Comparison of ENCODE assay signal across 2 cellular contexts in the genomic region with DNA sequence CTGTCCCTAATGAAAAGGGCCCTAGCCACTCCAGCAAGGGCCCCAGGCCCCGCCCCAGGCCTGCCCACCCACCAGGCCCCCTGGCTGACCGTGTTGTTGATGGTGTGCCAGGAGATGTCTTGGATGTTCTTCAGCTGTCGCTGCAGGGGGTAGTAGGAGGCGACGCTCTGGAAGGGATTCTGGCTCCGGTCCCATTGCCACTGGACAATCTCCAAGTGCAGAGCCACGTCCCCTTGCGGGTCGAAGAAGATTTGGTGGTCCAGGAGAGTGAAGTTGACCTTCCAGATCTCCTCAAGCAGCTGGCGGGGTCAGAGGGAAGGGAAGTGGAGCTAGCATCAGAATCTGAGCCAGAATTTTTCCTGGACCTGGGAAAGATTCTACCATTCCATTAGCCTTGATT.
TF ChIP-seq lines count a peak whose summit lies in the region.

No MANE protein-coding gene starts in this region.

TF ChIP-seq in liver, 16 proteins besides CTCF, POLR2A, EP300 and RAD21:
- TF ChIP-seq HNF4A (conservative IDR thresholded peaks at IDR 0.05) (no peak), NR2F2 (IDR thresholded peaks at IDR 0.05) (peak; percentile 69)

TF ChIP-seq in HepG2, 621 proteins besides CTCF, POLR2A, EP300 and RAD21:
- no peak for TF ChIP-seq MATR3 (CRISPR knock-in tag; IDR thresholded peaks at IDR 0.05)
- no peak for TF ChIP-seq CENPT (CRISPR knock-in tag; IDR thresholded peaks at IDR 0.05; ENCODE audit: low read depth)
- TF ChIP-seq, protein P1, sequence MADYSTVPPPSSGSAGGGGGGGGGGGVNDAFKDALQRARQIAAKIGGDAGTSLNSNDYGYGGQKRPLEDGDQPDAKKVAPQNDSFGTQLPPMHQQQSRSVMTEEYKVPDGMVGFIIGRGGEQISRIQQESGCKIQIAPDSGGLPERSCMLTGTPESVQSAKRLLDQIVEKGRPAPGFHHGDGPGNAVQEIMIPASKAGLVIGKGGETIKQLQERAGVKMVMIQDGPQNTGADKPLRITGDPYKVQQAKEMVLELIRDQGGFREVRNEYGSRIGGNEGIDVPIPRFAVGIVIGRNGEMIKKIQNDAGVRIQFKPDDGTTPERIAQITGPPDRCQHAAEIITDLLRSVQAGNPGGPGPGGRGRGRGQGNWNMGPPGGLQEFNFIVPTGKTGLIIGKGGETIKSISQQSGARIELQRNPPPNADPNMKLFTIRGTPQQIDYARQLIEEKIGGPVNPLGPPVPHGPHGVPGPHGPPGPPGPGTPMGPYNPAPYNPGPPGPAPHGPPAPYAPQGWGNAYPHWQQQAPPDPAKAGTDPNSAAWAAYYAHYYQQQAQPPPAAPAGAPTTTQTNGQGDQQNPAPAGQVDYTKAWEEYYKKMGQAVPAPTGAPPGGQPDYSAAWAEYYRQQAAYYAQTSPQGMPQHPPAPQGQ (CRISPR knock-in tag; IDR thresholded peaks at IDR 0.05; ENCODE audit: borderline replicate concordance): no peak
- TF ChIP-seq, protein P2, sequence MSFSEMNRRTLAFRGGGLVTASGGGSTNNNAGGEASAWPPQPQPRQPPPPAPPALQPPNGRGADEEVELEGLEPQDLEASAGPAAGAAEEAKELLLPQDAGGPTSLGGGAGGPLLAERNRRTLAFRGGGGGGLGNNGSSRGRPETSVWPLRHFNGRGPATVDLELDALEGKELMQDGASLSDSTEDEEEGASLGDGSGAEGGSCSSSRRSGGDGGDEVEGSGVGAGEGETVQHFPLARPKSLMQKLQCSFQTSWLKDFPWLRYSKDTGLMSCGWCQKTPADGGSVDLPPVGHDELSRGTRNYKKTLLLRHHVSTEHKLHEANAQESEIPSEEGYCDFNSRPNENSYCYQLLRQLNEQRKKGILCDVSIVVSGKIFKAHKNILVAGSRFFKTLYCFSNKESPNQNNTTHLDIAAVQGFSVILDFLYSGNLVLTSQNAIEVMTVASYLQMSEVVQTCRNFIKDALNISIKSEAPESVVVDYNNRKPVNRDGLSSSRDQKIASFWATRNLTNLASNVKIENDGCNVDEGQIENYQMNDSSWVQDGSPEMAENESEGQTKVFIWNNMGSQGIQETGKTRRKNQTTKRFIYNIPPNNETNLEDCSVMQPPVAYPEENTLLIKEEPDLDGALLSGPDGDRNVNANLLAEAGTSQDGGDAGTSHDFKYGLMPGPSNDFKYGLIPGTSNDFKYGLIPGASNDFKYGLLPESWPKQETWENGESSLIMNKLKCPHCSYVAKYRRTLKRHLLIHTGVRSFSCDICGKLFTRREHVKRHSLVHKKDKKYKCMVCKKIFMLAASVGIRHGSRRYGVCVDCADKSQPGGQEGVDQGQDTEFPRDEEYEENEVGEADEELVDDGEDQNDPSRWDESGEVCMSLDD (CRISPR knock-in tag; IDR thresholded peaks at IDR 0.05; ENCODE audit: borderline replicate concordance): no peak
- no peak for TF ChIP-seq ZNF713 (CRISPR knock-in tag; IDR thresholded peaks at IDR 0.05)
- TF ChIP-seq, protein P3, sequence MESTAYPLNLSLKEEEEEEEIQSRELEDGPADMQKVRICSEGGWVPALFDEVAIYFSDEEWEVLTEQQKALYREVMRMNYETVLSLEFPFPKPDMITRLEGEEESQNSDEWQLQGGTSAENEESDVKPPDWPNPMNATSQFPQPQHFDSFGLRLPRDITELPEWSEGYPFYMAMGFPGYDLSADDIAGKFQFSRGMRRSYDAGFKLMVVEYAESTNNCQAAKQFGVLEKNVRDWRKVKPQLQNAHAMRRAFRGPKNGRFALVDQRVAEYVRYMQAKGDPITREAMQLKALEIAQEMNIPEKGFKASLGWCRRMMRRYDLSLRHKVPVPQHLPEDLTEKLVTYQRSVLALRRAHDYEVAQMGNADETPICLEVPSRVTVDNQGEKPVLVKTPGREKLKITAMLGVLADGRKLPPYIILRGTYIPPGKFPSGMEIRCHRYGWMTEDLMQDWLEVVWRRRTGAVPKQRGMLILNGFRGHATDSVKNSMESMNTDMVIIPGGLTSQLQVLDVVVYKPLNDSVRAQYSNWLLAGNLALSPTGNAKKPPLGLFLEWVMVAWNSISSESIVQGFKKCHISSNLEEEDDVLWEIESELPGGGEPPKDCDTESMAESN (CRISPR knock-in tag; conservative IDR thresholded peaks at IDR 0.05): no peak
- TF ChIP-seq ZNF34 (CRISPR knock-in tag; IDR thresholded peaks at IDR 0.05; ENCODE audit: borderline replicate concordance): no peak
- no peak for TF ChIP-seq EEA1 (CRISPR knock-in tag; IDR thresholded peaks at IDR 0.05; ENCODE audit: borderline replicate concordance)
- no peak for TF ChIP-seq FLYWCH1 (CRISPR knock-in tag; IDR thresholded peaks at IDR 0.05)
- no peak for TF ChIP-seq KDM5B (CRISPR knock-in tag; IDR thresholded peaks at IDR 0.05; ENCODE audit: borderline replicate concordance)
- TF ChIP-seq PHF20 (CRISPR knock-in tag; IDR thresholded peaks at IDR 0.05): no peak
- TF ChIP-seq SMARCE1 (IDR thresholded peaks at IDR 0.05; ENCODE audit: borderline replicate concordance): no peak
TF ChIP-seq in HepG2: peak in this region for 0.
